ENCODE assay signal across 13 cellular contexts in the genomic region with DNA sequence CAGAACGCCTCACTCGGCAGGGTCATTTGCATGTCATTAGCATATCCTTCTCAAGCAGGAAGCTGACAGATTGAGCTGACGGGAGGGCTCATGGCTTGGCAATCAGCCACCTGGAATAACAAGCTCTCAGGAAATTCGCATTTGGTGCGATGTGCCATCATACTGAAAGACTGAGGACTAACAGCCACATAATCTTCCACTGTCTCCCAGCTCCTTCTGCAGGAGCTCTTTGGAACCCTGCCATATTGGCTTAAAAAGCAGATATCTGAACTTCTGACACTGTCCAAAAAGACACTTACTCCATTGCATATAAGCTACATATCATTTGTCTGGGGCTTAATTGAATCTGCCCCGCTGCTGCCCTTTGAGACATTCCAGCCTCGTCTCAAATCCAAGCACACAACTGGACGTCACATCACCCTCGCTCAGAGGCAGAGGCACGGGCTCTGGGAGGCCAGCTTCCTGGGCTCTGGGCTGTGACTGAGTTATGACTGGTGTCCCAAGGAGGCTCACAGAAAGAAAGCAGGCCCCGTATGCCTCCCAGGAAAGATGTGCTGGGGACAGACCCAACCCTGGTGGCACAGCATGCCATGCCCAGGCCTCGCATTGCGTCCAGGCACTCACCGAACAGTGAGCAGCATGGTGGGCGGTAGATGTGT.
DNase-seq lines count a peak whose midpoint lies in the region; ATAC-seq and TF ChIP-seq lines count a peak whose summit lies in the region.
"Had no signal": no experiment of that assay in that cellular context is flagged by ENCODE, and none has a peak within 500 bp of the region (broad histone marks: within the 10 kb centered on the region; RNA-seq: fewer than 3 reads in every experiment).

No MANE protein-coding gene starts in this region.

- in situ Hi-C loops in astrocyte of the spinal cord (cut with HindIII; ENCODE audit: low sequenced_read_pairs): no loop called here

- H3K27ac ChIP-seq in spleen: peak overlapping the region in 6 of 8 donors; percentile 8 to 72 (median 63)
- H3K27ac ChIP-seq: 22Rv1 had no signal

- peak; percentile 2 for DNase-seq in activated CD4-positive, alpha-beta T cell treated with anti-CD3 and anti-CD28 coated beads for 36 hours
- DNase-seq in activated CD4-positive, alpha-beta T cell treated with anti-CD3 and anti-CD28 coated beads for 4 hours: no peak
- peak; percentile 34 for DNase-seq in astrocyte of the spinal cord (ENCODE audit: low read depth, low spot score)
- peak; percentile 64 for DNase-seq in hepatic stellate cell (ENCODE audit: low spot score)
- no peak for DNase-seq in spleen
- DNase-seq in naive thymus-derived CD8-positive, alpha-beta T cell: no peak
- DNase-seq in NCI-H1092 (lab: John Stamatoyannopoulos, UW): no peak
- no peak for DNase-seq in GOT3 (lab: John Stamatoyannopoulos, UW)
- DNase-seq: activated naive CD8-positive, alpha-beta T cell treated with anti-CD3 and anti-CD28 coated beads, Interleukin-2, amount 10 ng/mL, durations not matched to agents 7 days and 5 days; CD8-positive, alpha-beta memory T cell; NCI-H510A; trophoblast cell had no signal

- H3K9me3 Mint-ChIP-seq in activated CD4-positive, alpha-beta T cell treated with anti-CD3 and anti-CD28 coated beads for 36 hours (ENCODE audit: low read depth): no peaks in the 10 kb centered on the region
- no peaks in the 10 kb centered on the region for H3K9me3 Mint-ChIP-seq in naive thymus-derived CD8-positive, alpha-beta T cell
- H3K9me3 Mint-ChIP-seq: activated naive CD8-positive, alpha-beta T cell treated with anti-CD3 and anti-CD28 coated beads, Interleukin-2, amount 10 ng/mL, durations not matched to agents 7 days and 5 days; CD8-positive, alpha-beta memory T cell had no signal

- H3K4me3 ChIP-seq in astrocyte of the spinal cord (ENCODE audit: low read depth, low read length) (no peak overlapping the region), spleen (no peak overlapping the region)

- POLR2A ChIA-PET in activated CD4-positive, alpha-beta T cell treated with anti-CD3 and anti-CD28 coated beads for 36 hours (lab: Charles Lee): no interaction called here
- POLR2A ChIA-PET in naive thymus-derived CD8-positive, alpha-beta T cell (lab: Charles Lee): no interaction called here

- no peak for TF ChIP-seq POLR2A in spleen (IDR thresholded peaks at IDR 0.05)

- H3K9me3 ChIP-seq in spleen: no peaks in the 10 kb centered on the region

- no peak overlapping the region for H3K4me3 Mint-ChIP-seq in activated CD4-positive, alpha-beta T cell treated with anti-CD3 and anti-CD28 coated beads for 36 hours
- H3K4me3 Mint-ChIP-seq in naive thymus-derived CD8-positive, alpha-beta T cell: no peak overlapping the region
- H3K4me3 Mint-ChIP-seq: activated naive CD8-positive, alpha-beta T cell treated with anti-CD3 and anti-CD28 coated beads, Interleukin-2, amount 10 ng/mL, durations not matched to agents 7 days and 5 days; CD8-positive, alpha-beta memory T cell had no signal

- intact Hi-C loops in activated CD4-positive, alpha-beta T cell treated with anti-CD3 and anti-CD28 coated beads for 36 hours (cut with DNase I, micrococcal nuclease): no loop called here
- intact Hi-C loops in spleen (cut with DNase I; ENCODE audit: low total_unique reads): no loop called here

- no peaks in the 10 kb centered on the region for H3K27me3 ChIP-seq in spleen (replicated peaks in 1 of 7)

- no peak overlapping the region for H3K27ac Mint-ChIP-seq in activated CD4-positive, alpha-beta T cell treated with anti-CD3 and anti-CD28 coated beads for 36 hours
- peak overlapping the region in 1 of 10 donors; percentile 15 for H3K27ac Mint-ChIP-seq in naive thymus-derived CD8-positive, alpha-beta T cell
- H3K27ac Mint-ChIP-seq: activated naive CD8-positive, alpha-beta T cell treated with anti-CD3 and anti-CD28 coated beads, Interleukin-2, amount 10 ng/mL, durations not matched to agents 7 days and 5 days; CD8-positive, alpha-beta memory T cell had no signal

- CTCF ChIA-PET in activated CD4-positive, alpha-beta T cell treated with anti-CD3 and anti-CD28 coated beads for 36 hours (lab: Charles Lee): interaction anchor here (0.7 kb wide), 1 partner anchor 169 kb away, joined by 4 read pairs; no protein-coding TSS in a partner anchor

- no peaks in the 10 kb centered on the region for H3K4me1 Mint-ChIP-seq in activated CD4-positive, alpha-beta T cell treated with anti-CD3 and anti-CD28 coated beads for 36 hours
- peaks cover 0 to 9% (median 0%) of the 10 kb centered on the region in 4 donors for H3K4me1 Mint-ChIP-seq in naive thymus-derived CD8-positive, alpha-beta T cell
- H3K4me1 Mint-ChIP-seq: CD8-positive, alpha-beta memory T cell had no signal

- H3K36me3 Mint-ChIP-seq in activated CD4-positive, alpha-beta T cell treated with anti-CD3 and anti-CD28 coated beads for 36 hours (ENCODE audit: low read depth): peaks cover 5% of the 10 kb centered on the region
- peaks cover 0 to 11% (median 10%) of the 10 kb centered on the region in 3 donors for H3K36me3 Mint-ChIP-seq in naive thymus-derived CD8-positive, alpha-beta T cell

- 74 to 82% (median 77%) methylated on average over 11 to 15 of the region's 15 CpGs for WGBS in spleen, 5 donors

- no peaks in the 10 kb centered on the region for H3K27me3 Mint-ChIP-seq in activated CD4-positive, alpha-beta T cell treated with anti-CD3 and anti-CD28 coated beads for 36 hours
- H3K27me3 Mint-ChIP-seq in naive thymus-derived CD8-positive, alpha-beta T cell: no peaks in the 10 kb centered on the region
- H3K27me3 Mint-ChIP-seq: activated naive CD8-positive, alpha-beta T cell treated with anti-CD3 and anti-CD28 coated beads, Interleukin-2, amount 10 ng/mL, durations not matched to agents 7 days and 5 days; CD8-positive, alpha-beta memory T cell had no signal

- H3K4me1 ChIP-seq in spleen: peaks cover 0 to 20% (median 4%) of the 10 kb centered on the region in 6 donors

- no peak for ATAC-seq in activated CD4-positive, alpha-beta T cell treated with anti-CD3 and anti-CD28 coated beads for 36 hours
- no peak for ATAC-seq in naive thymus-derived CD8-positive, alpha-beta T cell

- TF ChIP-seq CTCF in astrocyte of the spinal cord (IDR thresholded peaks at IDR 0.05; ENCODE audit: low read depth, low read length): no peak
- TF ChIP-seq CTCF in spleen (IDR thresholded peaks at IDR 0.05 in 8 of 11, conservative IDR thresholded peaks at IDR 0.05 in 3 of 11): no peak

- H3K36me3 ChIP-seq in spleen: peaks cover 0 to 73% (median 7%) of the 10 kb centered on the region in 6 donors

Comparison
In these comparisons a context has a peak if more than half of its experiments do, and no peak if none do; other contexts are left out.
1. DNase-seq: peak in activated CD4-positive, alpha-beta T cell treated with anti-CD3 and anti-CD28 coated beads for 36 hours (single experiment), astrocyte of the spinal cord (single experiment) and hepatic stellate cell (single experiment); none in activated CD4-positive, alpha-beta T cell treated with anti-CD3 and anti-CD28 coated beads for 4 hours (0 of 2), spleen (single experiment), naive thymus-derived CD8-positive, alpha-beta T cell (0 of 10), NCI-H1092 (single experiment) and GOT3 (single experiment).